9 cellular contexts compared by ENCODE assay signal in genomic region chr6:27280540-27281000, GRCh38. TPM values are rescaled to one million over a fixed set of nuclear protein-coding genes. Genes with fewer than 3 reads are reported as not detected.
DNase-seq lines count a peak whose midpoint lies in the region; ATAC-seq and TF ChIP-seq lines count a peak whose summit lies in the region.
"Had no signal": no experiment of that assay in that cellular context is flagged by ENCODE, and none has a peak within 500 bp of the region (broad histone marks: within the 10 kb centered on the region; RNA-seq: fewer than 3 reads in every experiment).

No MANE protein-coding gene starts in this region.

- no peaks in the 10 kb centered on the region for H4K20me1 ChIP-seq in DOHH2 (ENCODE audit: control insufficient read depth, insufficient read depth, low read depth, low read length)

- peaks cover 15% of the 10 kb centered on the region for H3K27me3 ChIP-seq in DOHH2 (ENCODE audit: control insufficient read depth, low read length)

- DNase-seq in activated CD4-positive, CD25-positive, alpha-beta regulatory T cell (lab: John Stamatoyannopoulos, UW), result no peak
- no peak for DNase-seq in naive thymus-derived CD8-positive, alpha-beta T cell
- DNase-seq in posterior vena cava (ENCODE audit: low spot score), result no peak
- DNase-seq: cortex of kidney had no signal

- POLR2A ChIA-PET in naive thymus-derived CD8-positive, alpha-beta T cell (lab: Charles Lee), result interaction anchor here (1.1 kb wide), 1 partner anchor 18 kb away, joined by 3 read pairs; no protein-coding TSS in a partner anchor

- H3K27me3 Mint-ChIP-seq in IgD-negative memory B cell, result peaks cover 61% of the 10 kb centered on the region
- H3K27me3 Mint-ChIP-seq in activated naive CD8-positive, alpha-beta T cell, result peaks cover 68% of the 10 kb centered on the region
- peaks cover 52 to 100% (median 87%) of the 10 kb centered on the region in 5 donors for H3K27me3 Mint-ChIP-seq in naive thymus-derived CD8-positive, alpha-beta T cell

- no peaks in the 10 kb centered on the region for H3K79me2 ChIP-seq in DOHH2 (ENCODE audit: control insufficient read depth, low read length)

- H3K4me1 Mint-ChIP-seq in IgD-negative memory B cell, result peaks cover 4 to 11% (median 4%) of the 10 kb centered on the region in 3 donors
- H3K4me1 Mint-ChIP-seq in activated naive CD8-positive, alpha-beta T cell (ENCODE audit: low read depth), result peaks cover 4% of the 10 kb centered on the region
- peaks cover 0 to 6% (median 2%) of the 10 kb centered on the region in 4 donors for H3K4me1 Mint-ChIP-seq in naive thymus-derived CD8-positive, alpha-beta T cell

- no peak overlapping the region for H3K27ac ChIP-seq in DOHH2 (ENCODE audit: low read depth, low read length)
- no peak overlapping the region for H3K27ac ChIP-seq in mesodermal cell (ENCODE audit: low read depth, low read length, severe bottlenecking)

- peak overlapping the region in 2 of 3 donors; percentile 17 to 60 for H3K27ac Mint-ChIP-seq in IgD-negative memory B cell
- H3K27ac Mint-ChIP-seq in activated naive CD8-positive, alpha-beta T cell, result peak overlapping the region; percentile 72
- peak overlapping the region in 2 of 10 donors; percentile 48 to 85 for H3K27ac Mint-ChIP-seq in naive thymus-derived CD8-positive, alpha-beta T cell

- H3K4me3 ChIP-seq in DOHH2 (ENCODE audit: low read length), result peak overlapping the region; percentile 21
- peak overlapping the region; percentile 58 for H3K4me3 ChIP-seq in mesodermal cell (ENCODE audit: extremely low read depth, insufficient read depth, low read length, poor library complexity, severe bottlenecking)

- H3K9me3 Mint-ChIP-seq in IgD-negative memory B cell, result peaks cover 7 to 27% (median 17%) of the 10 kb centered on the region in 3 donors
- H3K9me3 Mint-ChIP-seq in activated naive CD8-positive, alpha-beta T cell (ENCODE audit: low read depth), result peaks cover 4% of the 10 kb centered on the region
- H3K9me3 Mint-ChIP-seq in naive thymus-derived CD8-positive, alpha-beta T cell, result peaks cover 0 to 80% (median 54%) of the 10 kb centered on the region in 9 donors

- 0 to 2% methylated on average over 6 to 7 of the region's 9 CpGs for WGBS in mesodermal cell (ENCODE audit: insufficient coverage in 2 of 2), 2 experiments

- peak overlapping the region; percentile 28 for H3K4me2 ChIP-seq in DOHH2 (ENCODE audit: low read length)

- H3K9me2 ChIP-seq in DOHH2 (replicated peaks; ENCODE audit: control insufficient read depth, low read length), result no peaks in the 10 kb centered on the region

- intact Hi-C loops in posterior vena cava (cut with DNase I), result no loop called here

- H3K4me3 Mint-ChIP-seq in IgD-negative memory B cell, result peak overlapping the region in 2 of 4 donors; percentile 18 to 68
- peak overlapping the region; percentile 56 for H3K4me3 Mint-ChIP-seq in activated naive CD8-positive, alpha-beta T cell
- peak overlapping the region in 2 of 10 donors; percentile 6 to 59 for H3K4me3 Mint-ChIP-seq in naive thymus-derived CD8-positive, alpha-beta T cell

- no peaks in the 10 kb centered on the region for H3K36me3 ChIP-seq in DOHH2 (ENCODE audit: control insufficient read depth, low read length)
- H3K36me3 ChIP-seq in mesodermal cell (ENCODE audit: control insufficient read depth, insufficient read depth, low read length), result no peaks in the 10 kb centered on the region

- H3F3A ChIP-seq in DOHH2 (ENCODE audit: control insufficient read depth, insufficient read depth), result no peaks in the 10 kb centered on the region

- TF ChIP-seq CTCF in DOHH2 (IDR thresholded peaks at IDR 0.05; ENCODE audit: low read depth, low read length, poor library complexity, severe bottlenecking), result no peak

- H3K9me3 ChIP-seq in DOHH2 (ENCODE audit: control insufficient read depth, insufficient read depth, low read length), result no peaks in the 10 kb centered on the region
- no peaks in the 10 kb centered on the region for H3K9me3 ChIP-seq in mesodermal cell (ENCODE audit: control insufficient read depth, low read length)

- peaks cover 5% of the 10 kb centered on the region for H3K36me3 Mint-ChIP-seq in IgD-negative memory B cell
- peaks cover 12% of the 10 kb centered on the region for H3K36me3 Mint-ChIP-seq in activated naive CD8-positive, alpha-beta T cell
- peaks cover 6 to 66% (median 34%) of the 10 kb centered on the region in 3 donors for H3K36me3 Mint-ChIP-seq in naive thymus-derived CD8-positive, alpha-beta T cell

- H3K4me1 ChIP-seq in DOHH2 (ENCODE audit: control insufficient read depth, low read length) (no peaks in the 10 kb centered on the region), mesodermal cell (ENCODE audit: control insufficient read depth, insufficient read depth, low read length, poor library complexity, severe bottlenecking) (no peaks in the 10 kb centered on the region)

- ATAC-seq in HG02970 (IDR thresholded peaks at IDR 0.05; ENCODE audit: low FRiP score, unreplicated experiment), result no peak
- ATAC-seq in naive thymus-derived CD8-positive, alpha-beta T cell, result no peak

RNA-seq across cellular contexts. Expression of gene POM121L2, which starts 31.5 kb away (rescaled TPM):
- not detected for polyA plus RNA-seq in IgD-negative memory B cell
- not detected for polyA plus RNA-seq in mesodermal cell (2013, experiment 1 of 2)
- not detected for polyA plus RNA-seq in mesodermal cell (2013, experiment 2 of 2)
- total RNA-seq in naive thymus-derived CD8-positive, alpha-beta T cell, result not detected
- polyA plus RNA-seq in naive thymus-derived CD8-positive, alpha-beta T cell, result not detected
- total RNA-seq in posterior vena cava, result not detected

RNA-seq across cellular contexts. Expression of gene PRSS16, which starts 33.1 kb away (rescaled TPM):
- polyA plus RNA-seq in IgD-negative memory B cell, result 3.2 TPM
- polyA plus RNA-seq in mesodermal cell (2013, experiment 1 of 2), result 1.4 TPM
- 1.5 TPM for polyA plus RNA-seq in mesodermal cell (2013, experiment 2 of 2)
- under 1 TPM in 1 of 2 experiments, not detected in 1; 0.25 TPM for total RNA-seq in naive thymus-derived CD8-positive, alpha-beta T cell
- 1 to 10 TPM in 1 of 3 donors, under 1 TPM in 1, not detected in 1; 0.57 to 1.0 TPM for polyA plus RNA-seq in naive thymus-derived CD8-positive, alpha-beta T cell
- under 1 TPM in 1 of 2 donors, not detected in 1; 0.28 TPM for total RNA-seq in posterior vena cava
